ENCODE assay signal across 16 cellular contexts in the genomic region with DNA sequence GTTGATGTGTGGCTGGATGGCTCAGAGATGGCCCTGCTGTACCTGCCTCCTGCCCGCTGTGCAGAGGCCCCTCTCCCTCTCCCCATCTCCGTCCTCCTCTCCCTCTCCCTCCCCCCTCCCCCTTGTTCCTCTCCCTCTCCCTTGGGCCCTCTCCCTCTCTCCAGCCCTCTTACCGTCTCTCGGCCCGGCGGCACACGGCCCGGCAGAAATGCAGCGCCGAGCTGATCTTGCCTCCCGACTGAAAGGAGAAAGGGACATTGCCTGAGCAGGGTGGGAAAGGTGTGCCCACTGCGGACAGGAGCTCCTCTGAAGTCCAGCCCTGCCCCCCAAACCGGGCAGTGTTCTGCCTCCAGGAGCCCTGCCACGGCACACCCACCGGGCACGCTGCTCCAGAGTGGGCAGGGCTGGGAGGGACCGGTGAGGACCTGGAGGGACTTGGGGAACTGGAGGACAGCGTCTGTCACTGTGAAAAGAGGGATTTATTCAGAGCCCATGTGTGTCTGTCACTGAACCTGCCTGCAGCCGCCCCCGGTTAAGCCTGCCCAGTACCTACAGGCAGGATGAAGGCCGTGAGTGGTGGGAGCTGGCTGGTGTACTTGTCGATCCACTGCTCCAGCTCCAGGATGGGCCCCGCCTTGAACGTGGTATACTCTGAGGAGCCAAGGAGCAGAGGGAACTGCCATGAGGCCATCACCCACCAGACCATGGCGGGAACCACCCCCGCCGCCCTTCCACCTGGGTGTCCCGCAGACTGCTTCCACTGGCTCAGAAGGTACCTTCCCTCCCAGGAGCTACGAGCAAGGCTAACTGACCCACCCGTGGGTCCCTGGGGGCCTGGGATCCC. TPM values are rescaled to one million over a fixed set of nuclear protein-coding genes. Genes with fewer than 3 reads are reported as not detected.
A peak's percentile ranks its signal among the peaks of the same experiment; 100 is the strongest.
DNase-seq lines count a peak whose midpoint lies in the region; ATAC-seq, FAIRE-seq and TF ChIP-seq lines count a peak whose summit lies in the region.
"Had no signal": no experiment of that assay in that cellular context is flagged by ENCODE, and none has a peak within 500 bp of the region (broad histone marks: within the 10 kb centered on the region; RNA-seq: fewer than 3 reads in every experiment).

No MANE protein-coding gene starts in this region.

- TF ChIP-seq CTCF in left ventricle myocardium inferior (IDR thresholded peaks at IDR 0.05; ENCODE audit: borderline replicate concordance) (no peak), K562 (IDR thresholded peaks at IDR 0.05 in 2 of 3, conservative IDR thresholded peaks at IDR 0.05 in 1 of 3; ENCODE audit: insufficient read depth in 2 of 3, low read depth in 1 of 3, low read length in 3 of 3) (no peak), osteoblast (IDR thresholded peaks at IDR 0.05; ENCODE audit: extremely low read depth, low read depth, low read length) (no peak), MM.1S (IDR thresholded peaks at IDR 0.05; ENCODE audit: low read length) (no peak)

- H3K9me3 ChIP-seq in left ventricle myocardium inferior (replicated peaks): no peaks in the 10 kb centered on the region
- no peaks in the 10 kb centered on the region for H3K9me3 ChIP-seq in K562 (replicated peaks; ENCODE audit: control insufficient read depth, insufficient read depth, low read depth, low read length)
- H3K9me3 ChIP-seq in osteoblast (ENCODE audit: low read depth, low read length): no peaks in the 10 kb centered on the region
- H3K9me3 ChIP-seq in MM.1S (replicated peaks; ENCODE audit: insufficient read depth, low read length): no peaks in the 10 kb centered on the region

- CTCF ChIA-PET in K562 (lab: Yijun Ruan, JAX; ENCODE audit: low intra/inter-chr PET ratio): no interaction called here

- 89% methylated on average over 14 of the region's 30 CpGs for WGBS in K562 (ENCODE audit: insufficient coverage, low coverage, missing lambda C conversion rate)

- H3K27me3 ChIP-seq in left ventricle myocardium inferior (ENCODE audit: low read depth) (no peaks in the 10 kb centered on the region), K562 (ENCODE audit: control insufficient read depth in 2 of 2, insufficient read depth in 2 of 2, low read length in 2 of 2) (no peaks in the 10 kb centered on the region; a peak in 1 of 5 replicates), osteoblast (ENCODE audit: insufficient read depth, low read length) (no peaks in the 10 kb centered on the region), MM.1S (replicated peaks; ENCODE audit: insufficient read depth, low read length) (no peaks in the 10 kb centered on the region)

- H3K4me3 ChIP-seq in left ventricle myocardium inferior: no peak overlapping the region
- H3K4me3 ChIP-seq in K562: no peak overlapping the region
- no peak overlapping the region for H3K4me3 ChIP-seq in osteoblast (ENCODE audit: insufficient read depth, low read length)
- no peak overlapping the region for H3K4me3 ChIP-seq in MM.1S (ENCODE audit: low read length)
- H3K4me3 ChIP-seq: GM23248 had no signal

- no peak for TF ChIP-seq POLR2A in K562 (conservative IDR thresholded peaks at IDR 0.05)

- H3K9me2 ChIP-seq in MM.1S (replicated peaks; ENCODE audit: insufficient read depth, low read length): no peaks in the 10 kb centered on the region

- TF ChIP-seq RAD21 in K562 (CRISPR knock-in tag; conservative IDR thresholded peaks at IDR 0.05 in 1 of 2, IDR thresholded peaks at IDR 0.05 in 1 of 2): no peak

- FAIRE-seq in K562 (lab: Jason Lieb, UNC): no peak
- FAIRE-seq: A204.1, G401.6, GM12891, H54 had no signal

- H3K4me2 ChIP-seq in K562 (ENCODE audit: insufficient read depth, low read length) (no peak overlapping the region), osteoblast (ENCODE audit: insufficient read depth, low read length) (no peak overlapping the region), MM.1S (ENCODE audit: low read depth, low read length) (no peak overlapping the region)

- H3K9ac ChIP-seq in K562 (ENCODE audit: insufficient read depth in 1 of 2, low read depth in 2 of 2, low read length in 2 of 2) (peak overlapping the region in 1 of 2 experiments; percentile 58; a peak in 1 of 4 replicates), MM.1S (ENCODE audit: low read length) (no peak overlapping the region)
- H3K9ac ChIP-seq: GM23248 had no signal

- H3K4me1 ChIP-seq in left ventricle myocardium inferior (peaks cover 21% of the 10 kb centered on the region), K562 (replicated peaks in 1 of 2; ENCODE audit: control insufficient read depth in 2 of 2, insufficient read depth in 2 of 2, low read length in 2 of 2) (peaks cover 0 to 5% of the 10 kb centered on the region in 2 experiments; a peak in 2 of 5 replicates), osteoblast (ENCODE audit: insufficient read depth, low read length) (peaks cover 10% of the 10 kb centered on the region), MM.1S (ENCODE audit: low read length) (no peaks in the 10 kb centered on the region)

- H2AFZ ChIP-seq in K562 (ENCODE audit: low read depth, low read length) (no peak overlapping the region), osteoblast (ENCODE audit: low read length) (no peak overlapping the region), MM.1S (ENCODE audit: low read length) (no peak overlapping the region)
- H2AFZ ChIP-seq: GM23248 had no signal

- H3F3A ChIP-seq in MM.1S (ENCODE audit: insufficient read depth, low read length): no peaks in the 10 kb centered on the region

- H3K27ac ChIP-seq in left ventricle myocardium inferior (replicated peaks) (no peak overlapping the region), K562 (ENCODE audit: extremely low read depth, low read depth, low read length) (no peak overlapping the region), osteoblast (ENCODE audit: low read depth, low read length) (no peak overlapping the region), MM.1S (ENCODE audit: low read length) (no peak overlapping the region)
- H3K27ac ChIP-seq: GM23248, HL-60 had no signal

- POLR2A ChIA-PET in K562 (lab: Yijun Ruan, JAX): interaction anchor here (1.1 to 1.2 kb wide), 2 partner anchors 11 to 38 kb away, joined by 3 to 4 read pairs; no protein-coding TSS in a partner anchor

- H4K20me1 ChIP-seq in K562 (replicated peaks; ENCODE audit: control insufficient read depth, insufficient read depth, low read length) (no peaks in the 10 kb centered on the region), osteoblast (ENCODE audit: insufficient read depth, low read length) (no peaks in the 10 kb centered on the region), MM.1S (ENCODE audit: insufficient read depth, low read length) (no peaks in the 10 kb centered on the region)

- DNase-seq in cardiac septum (ENCODE audit: low spot score) (peak; percentile 55), left ventricle myocardium inferior (no peak), K562 (ENCODE audit: extremely low read depth in 1 of 4, low spot score in 3 of 4) (no peak), osteoblast (ENCODE audit: insufficient read length, low spot score, missing footprints) (peak; percentile 65), MM.1S (no peak), hippocampal formation (lab: John Stamatoyannopoulos, UW) (no peak)
- no peak for DNase-seq in activated T-cell treated with anti-CD3 and anti-CD28 coated beads, Interleukin-2, amount 50 U/mL, for 1 hour
- DNase-seq: C1 segment of cervical spinal cord; CD4-positive, alpha-beta memory T cell; DMS79; GM23248 had no signal

- H3K9me1 ChIP-seq in K562 (ENCODE audit: control insufficient read depth, insufficient read depth, low read length): peaks cover 3% of the 10 kb centered on the region

- BruUV-seq in K562 (replicated peaks; lab: Mats Ljungman, UMichigan): no TSS peak

- in situ Hi-C loops in K562 (cut with MboI): no loop called here

- no peak for ATAC-seq in K562

- no peaks in the 10 kb centered on the region for H3K79me2 ChIP-seq in K562 (ENCODE audit: control insufficient read depth, insufficient read depth, low read length)
- no peaks in the 10 kb centered on the region for H3K79me2 ChIP-seq in osteoblast (ENCODE audit: insufficient read depth, low read length)
- no peaks in the 10 kb centered on the region for H3K79me2 ChIP-seq in MM.1S (ENCODE audit: low read length)

- no peak for TF ChIP-seq EP300 in K562 (IDR thresholded peaks at IDR 0.05; ENCODE audit: low read length)

- H3K36me3 ChIP-seq in left ventricle myocardium inferior: peaks cover 50% of the 10 kb centered on the region
- peaks cover 30% of the 10 kb centered on the region; the same call in 2 of the 3 replicates for H3K36me3 ChIP-seq in K562 (ENCODE audit: control insufficient read depth, insufficient read depth, low read length)
- H3K36me3 ChIP-seq in osteoblast (ENCODE audit: insufficient read depth, low read length): peaks cover 8% of the 10 kb centered on the region
- no peaks in the 10 kb centered on the region for H3K36me3 ChIP-seq in MM.1S (replicated peaks; ENCODE audit: insufficient read depth, low read length)

- intact Hi-C loops in cardiac septum (cut with DNase I): no loop called here
- intact Hi-C loops in left ventricle myocardium inferior (cut with micrococcal nuclease): no loop called here
- intact Hi-C loops in K562 (cut with micrococcal nuclease): no loop called here

RNA-seq across cellular contexts. Expression of a gene that starts 12.2 kb away (rescaled TPM):
- total RNA-seq in cardiac septum (41.3 TPM), left ventricle myocardium inferior (55.4 TPM), K562 (2014; rRNA removed) (71.0 and 73.4 TPM in 2 replicates), K562 (2014; rRNA removed; fragmentation: Illumina TruSeq; extraction: Trizol) (37.5 and 39.5 TPM in 2 replicates), K562 (2015; rRNA removed; fragmentation: Illumina TruSeq; extraction: Trizol) (53.4 and 56.1 TPM in 2 replicates), K562 (2021) (63.9 and 70.5 TPM in 2 replicates), osteoblast (34.4 and 35.7 TPM in 2 replicates)
- 78.3 and 122 TPM in 2 replicates for total RNA-seq in K562 (2011; cell fraction: chromatin; rRNA removed; ENCODE audit: low replicate concordance)
- 64.2 and 65.9 TPM in 2 replicates for total RNA-seq in K562 (2011; cell fraction: nucleolus; rRNA removed)
- total RNA-seq in K562 (2011; cell fraction: nucleoplasm; rRNA removed): 65.3 and 66.3 TPM in 2 replicates
- polyA plus RNA-seq in K562 (2011; rRNA removed) (46.2 and 52.8 TPM in 2 replicates), K562 (2014; fragmentation: Illumina TruSeq; extraction: Trizol) (30.6 and 48.2 TPM in 2 replicates), K562 (2014; fragmentation: Nextera tagmentation; extraction: Ambion mirVana) (10 to 100 TPM in 1 of 2 experiments, 1 to 10 TPM in 1; 9.5 to 21.1 TPM), K562 (2014; rRNA removed) (75.0 and 76.1 TPM in 2 replicates)
- 45.2 and 45.3 TPM in 2 replicates for polyA plus RNA-seq in K562 (2011; cell fraction: cytosol; rRNA removed)
- 64.4 and 74.5 TPM in 2 replicates for polyA plus RNA-seq in K562 (2011; cell fraction: nucleus; rRNA removed)
- 75.8 and 92.9 TPM in 2 replicates for polyA plus RNA-seq in K562 (2012)
- polyA minus RNA-seq in K562 (2011; rRNA and poly(A)+ RNA removed): 37.7 and 38.3 TPM in 2 replicates
- 19.1 and 29.5 TPM in 2 replicates for polyA minus RNA-seq in K562 (2011; cell fraction: cytosol; rRNA and poly(A)+ RNA removed)
- 18.6 and 31.8 TPM in 2 replicates for polyA minus RNA-seq in K562 (2011; cell fraction: nucleus; rRNA and poly(A)+ RNA removed)

RNA-seq across cellular contexts. Expression of a gene that starts 12.5 kb away (rescaled TPM):
- total RNA-seq in cardiac septum (12.4 TPM), left ventricle myocardium inferior (8.4 TPM), K562 (2014; rRNA removed) (28.5 and 38.9 TPM in 2 replicates), K562 (2014; rRNA removed; fragmentation: Illumina TruSeq; extraction: Trizol) (15.7 and 18.3 TPM in 2 replicates), K562 (2015; rRNA removed; fragmentation: Illumina TruSeq; extraction: Trizol) (18.3 and 18.5 TPM in 2 replicates), K562 (2021) (31.3 and 33.6 TPM in 2 replicates), osteoblast (31.1 and 31.2 TPM in 2 replicates)
- total RNA-seq in K562 (2011; cell fraction: chromatin; rRNA removed; ENCODE audit: low replicate concordance): 79.5 and 160 TPM in 2 replicates
- total RNA-seq in K562 (2011; cell fraction: nucleolus; rRNA removed): 90.1 and 97.0 TPM in 2 replicates
- total RNA-seq in K562 (2011; cell fraction: nucleoplasm; rRNA removed): 76.8 and 77.1 TPM in 2 replicates
- polyA plus RNA-seq in K562 (2011; rRNA removed) (28.1 and 41.9 TPM in 2 replicates), K562 (2014; fragmentation: Illumina TruSeq; extraction: Trizol) (18.8 and 24.2 TPM in 2 replicates), K562 (2014; fragmentation: Nextera tagmentation; extraction: Ambion mirVana) (1 to 10 TPM in 1 of 2 experiments, under 1 TPM in 1; 0.41 to 1.9 TPM), K562 (2014; rRNA removed) (23.1 and 25.8 TPM in 2 replicates)
- polyA plus RNA-seq in K562 (2011; cell fraction: cytosol; rRNA removed): 36.4 and 59.2 TPM in 2 replicates
- 74.2 and 83.2 TPM in 2 replicates for polyA plus RNA-seq in K562 (2011; cell fraction: nucleus; rRNA removed)
- 27.7 and 36.8 TPM in 2 replicates for polyA plus RNA-seq in K562 (2012)
- polyA minus RNA-seq in K562 (2011; rRNA and poly(A)+ RNA removed): 21.8 and 28.3 TPM in 2 replicates
- polyA minus RNA-seq in K562 (2011; cell fraction: cytosol; rRNA and poly(A)+ RNA removed): 13.8 and 21.5 TPM in 2 replicates
- polyA minus RNA-seq in K562 (2011; cell fraction: nucleus; rRNA and poly(A)+ RNA removed): 24.4 and 38.3 TPM in 2 replicates

Comparison
In these comparisons a context has a peak if more than half of its experiments do, and no peak if none do; other contexts are left out.
1. DNase-seq: peak in cardiac septum (single experiment) and osteoblast (single experiment); none in left ventricle myocardium inferior (single experiment), K562 (0 of 4), MM.1S (single experiment), hippocampal formation (0 of 2) and activated T-cell treated with anti-CD3 and anti-CD28 coated beads, Interleukin-2, amount 50 U/mL, for 1 hour (single experiment).